In the genomic region with DNA sequence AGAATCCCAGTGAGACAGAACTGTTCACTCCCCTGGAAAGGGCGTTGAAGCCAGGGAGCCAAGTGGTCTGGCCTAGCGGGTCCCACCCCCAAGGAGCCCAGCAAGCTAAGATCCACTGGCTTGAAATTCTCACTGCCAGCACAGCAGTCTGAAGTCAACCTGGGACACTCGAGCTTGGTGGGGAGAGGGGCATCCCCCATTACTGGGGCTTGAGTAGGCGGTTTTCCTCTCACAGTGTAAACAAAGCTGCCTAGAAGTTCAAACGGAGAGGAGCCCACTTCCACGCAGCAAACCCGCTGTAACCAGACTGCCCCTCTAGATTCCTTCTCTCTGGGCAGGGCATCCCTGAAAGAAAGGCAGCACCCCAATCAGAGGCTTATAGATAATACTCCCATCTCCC, we compare ENCODE assay signal across 22 cellular contexts. TPM values are rescaled to one million over a fixed set of nuclear protein-coding genes. Genes with fewer than 3 reads are reported as not detected.
DNase-seq lines count a peak whose midpoint lies in the region; ATAC-seq and TF ChIP-seq lines count a peak whose summit lies in the region.
"Had no signal": no experiment of that assay in that cellular context is flagged by ENCODE, and none has a peak within 500 bp of the region (broad histone marks: within the 10 kb centered on the region; RNA-seq: fewer than 3 reads in every experiment).

No MANE protein-coding gene starts in this region.

- no peak overlapping the region for H3K4me3 Mint-ChIP-seq in activated CD8-positive, alpha-beta T cell treated with anti-CD3 and anti-CD28 coated beads for 36 hours
- H3K4me3 Mint-ChIP-seq in activated CD8-positive, alpha-beta T cell treated with anti-CD3 and anti-CD28 coated beads, Interleukin-2, amount 10 ng/mL, durations not matched to agents 7 days and 5 days: no peak overlapping the region
- H3K4me3 Mint-ChIP-seq in stimulated activated naive CD8-positive, alpha-beta T cell treated with anti-CD3 and anti-CD28 coated beads, Interleukin-15, amount 100 ng/mL, for 72 hours: no peak overlapping the region
- peak overlapping the region in 6 of 10 donors; percentile 16 to 58 (median 38) for H3K4me3 Mint-ChIP-seq in naive thymus-derived CD8-positive, alpha-beta T cell
- H3K4me3 Mint-ChIP-seq: B cell; CD4-positive, alpha-beta T cell; CD8-positive, alpha-beta memory T cell had no signal

- POLR2A ChIA-PET in activated CD8-positive, alpha-beta T cell treated with anti-CD3 and anti-CD28 coated beads for 36 hours (lab: Charles Lee): no interaction called here
- POLR2A ChIA-PET in activated CD8-positive, alpha-beta T cell treated with anti-CD3 and anti-CD28 coated beads, Interleukin-2, amount 10 ng/mL, durations not matched to agents 7 days and 5 days (lab: Charles Lee): no interaction called here
- POLR2A ChIA-PET in naive thymus-derived CD8-positive, alpha-beta T cell (lab: Charles Lee): interaction anchor here (1.3 to 1.8 kb wide), 4 partner anchors 14 to 46 kb away, joined by 3 to 7 read pairs (median 6); a partner anchor contains a TSS

- H3K4me1 Mint-ChIP-seq in activated CD8-positive, alpha-beta T cell treated with anti-CD3 and anti-CD28 coated beads for 36 hours (ENCODE audit: low read depth): peaks cover 11% of the 10 kb centered on the region
- H3K4me1 Mint-ChIP-seq in activated CD8-positive, alpha-beta T cell treated with anti-CD3 and anti-CD28 coated beads, Interleukin-2, amount 10 ng/mL, durations not matched to agents 7 days and 5 days (ENCODE audit: low read depth): peaks cover 7% of the 10 kb centered on the region
- H3K4me1 Mint-ChIP-seq in stimulated activated naive CD8-positive, alpha-beta T cell treated with anti-CD3 and anti-CD28 coated beads, Interleukin-15, amount 100 ng/mL, for 72 hours: peaks cover 20% of the 10 kb centered on the region
- peaks cover 11 to 27% (median 20%) of the 10 kb centered on the region in 4 donors for H3K4me1 Mint-ChIP-seq in naive thymus-derived CD8-positive, alpha-beta T cell

- no peak for ATAC-seq in activated CD8-positive, alpha-beta T cell treated with anti-CD3 and anti-CD28 coated beads for 36 hours
- ATAC-seq in activated CD8-positive, alpha-beta T cell treated with anti-CD3 and anti-CD28 coated beads, Interleukin-2, amount 10 ng/mL, durations not matched to agents 7 days and 5 days: no peak
- ATAC-seq in stimulated activated naive CD8-positive, alpha-beta T cell treated with anti-CD3 and anti-CD28 coated beads, Interleukin-15, amount 100 ng/mL, for 72 hours: peak; percentile 35
- no peak for ATAC-seq in stimulated activated naive CD8-positive, alpha-beta T cell treated with anti-CD3 and anti-CD28 coated beads, Interleukin-15, Interleukin-2, amounts not matched to agents 100 U/mL and 50 U/mL, for 24 hours
- peak; percentile 97 to 98 for ATAC-seq in naive thymus-derived CD8-positive, alpha-beta T cell
- ATAC-seq: A549, GM12878 had no signal

- CTCF ChIA-PET in activated CD8-positive, alpha-beta T cell treated with anti-CD3 and anti-CD28 coated beads for 36 hours (lab: Charles Lee): no interaction called here
- CTCF ChIA-PET in activated CD8-positive, alpha-beta T cell treated with anti-CD3 and anti-CD28 coated beads, Interleukin-2, amount 10 ng/mL, durations not matched to agents 7 days and 5 days (lab: Charles Lee): no interaction called here

- intact Hi-C loops in activated CD8-positive, alpha-beta T cell treated with anti-CD3 and anti-CD28 coated beads for 36 hours (cut with micrococcal nuclease): no loop called here

- DNase-seq in activated CD8-positive, alpha-beta T cell treated with anti-CD3 and anti-CD28 coated beads for 36 hours: peak; percentile 26
- DNase-seq in activated CD8-positive, alpha-beta T cell treated with anti-CD3 and anti-CD28 coated beads, Interleukin-2, amount 10 ng/mL, durations not matched to agents 7 days and 5 days: no peak
- DNase-seq in stimulated activated naive CD8-positive, alpha-beta T cell treated with anti-CD3 and anti-CD28 coated beads, Interleukin-15, amount 100 ng/mL, for 72 hours: no peak
- DNase-seq in stimulated activated naive CD8-positive, alpha-beta T cell treated with anti-CD3 and anti-CD28 coated beads, Interleukin-15, Interleukin-2, amounts not matched to agents 100 U/mL and 50 U/mL, for 24 hours: no peak
- DNase-seq in naive thymus-derived CD8-positive, alpha-beta T cell: peak in 5 of 10 donors; percentile 49 to 64 (median 63)
- DNase-seq in ureter (ENCODE audit: low spot score): no peak
- no peak for DNase-seq in NCI-H524 (lab: John Stamatoyannopoulos, UW)
- DNase-seq: AML-193; CD4-positive, alpha-beta T cell; COR-L47; DMS 273 treated with DMSO at 0.1 percent for 48 hours; DMS153; DMS53; DMS79; DND-41; EL; GDM1 had no signal

- peaks cover 30% of the 10 kb centered on the region for H3K9me3 Mint-ChIP-seq in activated CD8-positive, alpha-beta T cell treated with anti-CD3 and anti-CD28 coated beads for 36 hours
- peaks cover 32% of the 10 kb centered on the region for H3K9me3 Mint-ChIP-seq in activated CD8-positive, alpha-beta T cell treated with anti-CD3 and anti-CD28 coated beads, Interleukin-2, amount 10 ng/mL, durations not matched to agents 7 days and 5 days (ENCODE audit: insufficient read depth)
- peaks cover 41 to 48% of the 10 kb centered on the region in 2 donors for H3K9me3 Mint-ChIP-seq in stimulated activated naive CD8-positive, alpha-beta T cell treated with anti-CD3 and anti-CD28 coated beads, Interleukin-15, amount 100 ng/mL, for 72 hours
- peaks cover 5 to 45% (median 21%) of the 10 kb centered on the region in 9 donors for H3K9me3 Mint-ChIP-seq in naive thymus-derived CD8-positive, alpha-beta T cell

- H3K27ac Mint-ChIP-seq in activated CD8-positive, alpha-beta T cell treated with anti-CD3 and anti-CD28 coated beads for 36 hours: no peak overlapping the region
- H3K27ac Mint-ChIP-seq in activated CD8-positive, alpha-beta T cell treated with anti-CD3 and anti-CD28 coated beads, Interleukin-2, amount 10 ng/mL, durations not matched to agents 7 days and 5 days: no peak overlapping the region
- no peak overlapping the region for H3K27ac Mint-ChIP-seq in stimulated activated naive CD8-positive, alpha-beta T cell treated with anti-CD3 and anti-CD28 coated beads, Interleukin-15, amount 100 ng/mL, for 72 hours
- H3K27ac Mint-ChIP-seq in naive thymus-derived CD8-positive, alpha-beta T cell: peak overlapping the region in 4 of 10 donors; percentile 34 to 79 (median 62)
- H3K27ac Mint-ChIP-seq: B cell; CD4-positive, alpha-beta T cell had no signal

- peaks cover 18% of the 10 kb centered on the region for H3K36me3 Mint-ChIP-seq in activated CD8-positive, alpha-beta T cell treated with anti-CD3 and anti-CD28 coated beads for 36 hours (ENCODE audit: low read depth)
- H3K36me3 Mint-ChIP-seq in activated CD8-positive, alpha-beta T cell treated with anti-CD3 and anti-CD28 coated beads, Interleukin-2, amount 10 ng/mL, durations not matched to agents 7 days and 5 days (ENCODE audit: low read depth): peaks cover 47% of the 10 kb centered on the region
- H3K36me3 Mint-ChIP-seq in naive thymus-derived CD8-positive, alpha-beta T cell: peaks cover 0 to 30% (median 15%) of the 10 kb centered on the region in 3 donors

- TF ChIP-seq CTCF in activated CD8-positive, alpha-beta T cell treated with anti-CD3 and anti-CD28 coated beads for 36 hours (IDR thresholded peaks at IDR 0.05): no peak

- H3K27me3 Mint-ChIP-seq in activated CD8-positive, alpha-beta T cell treated with anti-CD3 and anti-CD28 coated beads for 36 hours: no peaks in the 10 kb centered on the region
- H3K27me3 Mint-ChIP-seq in activated CD8-positive, alpha-beta T cell treated with anti-CD3 and anti-CD28 coated beads, Interleukin-2, amount 10 ng/mL, durations not matched to agents 7 days and 5 days (ENCODE audit: low read depth): no peaks in the 10 kb centered on the region
- no peaks in the 10 kb centered on the region for H3K27me3 Mint-ChIP-seq in stimulated activated naive CD8-positive, alpha-beta T cell treated with anti-CD3 and anti-CD28 coated beads, Interleukin-15, amount 100 ng/mL, for 72 hours
- H3K27me3 Mint-ChIP-seq in naive thymus-derived CD8-positive, alpha-beta T cell: no peaks in the 10 kb centered on the region
- H3K27me3 Mint-ChIP-seq: B cell; CD4-positive, alpha-beta T cell had no signal

RNA-seq across cellular contexts. Expression of a gene that starts 45.1 kb away (rescaled TPM):
- 10 to 100 TPM; 62.8 to 62.9 TPM for total RNA-seq in activated CD8-positive, alpha-beta T cell treated with anti-CD3 and anti-CD28 coated beads for 36 hours
- 10 to 100 TPM; 45.8 to 50.8 TPM for total RNA-seq in activated CD8-positive, alpha-beta T cell treated with anti-CD3 and anti-CD28 coated beads, Interleukin-2, amount 10 ng/mL, durations not matched to agents 7 days and 5 days
- 10 to 100 TPM; 28.2 to 30.7 TPM for total RNA-seq in naive thymus-derived CD8-positive, alpha-beta T cell
- polyA plus RNA-seq in naive thymus-derived CD8-positive, alpha-beta T cell: 10 to 100 TPM; 36.0 to 43.8 (median 41.6) TPM
- total RNA-seq in ureter: 10.3 TPM
- total RNA-seq: G401 had no signal

Comparison
In these comparisons a context has a peak if more than half of its experiments do, and no peak if none do; other contexts are left out.
1. ATAC-seq: peak in stimulated activated naive CD8-positive, alpha-beta T cell treated with anti-CD3 and anti-CD28 coated beads, Interleukin-15, amount 100 ng/mL, for 72 hours (single experiment) and naive thymus-derived CD8-positive, alpha-beta T cell (2 of 2); none in activated CD8-positive, alpha-beta T cell treated with anti-CD3 and anti-CD28 coated beads for 36 hours (single experiment), activated CD8-positive, alpha-beta T cell treated with anti-CD3 and anti-CD28 coated beads, Interleukin-2, amount 10 ng/mL, durations not matched to agents 7 days and 5 days (single experiment) and stimulated activated naive CD8-positive, alpha-beta T cell treated with anti-CD3 and anti-CD28 coated beads, Interleukin-15, Interleukin-2, amounts not matched to agents 100 U/mL and 50 U/mL, for 24 hours (single experiment).
2. H3K4me3 Mint-ChIP-seq: peak in naive thymus-derived CD8-positive, alpha-beta T cell (6 of 10); none in activated CD8-positive, alpha-beta T cell treated with anti-CD3 and anti-CD28 coated beads for 36 hours (single experiment), activated CD8-positive, alpha-beta T cell treated with anti-CD3 and anti-CD28 coated beads, Interleukin-2, amount 10 ng/mL, durations not matched to agents 7 days and 5 days (single experiment) and stimulated activated naive CD8-positive, alpha-beta T cell treated with anti-CD3 and anti-CD28 coated beads, Interleukin-15, amount 100 ng/mL, for 72 hours (0 of 2).